7 cellular contexts compared by ENCODE assay signal in genomic region chr6:111804627-111805235, GRCh38.
DNase-seq lines count a peak whose midpoint lies in the region; ATAC-seq and TF ChIP-seq lines count a peak whose summit lies in the region.

No MANE protein-coding gene starts in this region.

- no peak overlapping the region for H3K9ac ChIP-seq in duodenal mucosa (ENCODE audit: low read depth in 1 of 2, low read length in 2 of 2)

- peak; percentile 14 to 33 (median 24) for DNase-seq in activated CD4-positive, CD25-positive, alpha-beta regulatory T cell (lab: John Stamatoyannopoulos, UW)
- DNase-seq in omental fat pad (ENCODE audit: low spot score) (no peak), SHP77 (lab: John Stamatoyannopoulos, UW) (no peak), NCI-H524 treated with DMSO at 0.1 percent for 48 hours (lab: John Stamatoyannopoulos, UW) (no peak)

- H3K27ac ChIP-seq in duodenal mucosa (ENCODE audit: low read depth, low read length), result peak overlapping the region; percentile 42

- H3K9me3 ChIP-seq in duodenal mucosa (ENCODE audit: control insufficient read depth in 1 of 2, low read length in 2 of 2), result no peaks in the 10 kb centered on the region

- no peak overlapping the region for H3K4me3 ChIP-seq in duodenal mucosa (ENCODE audit: low read depth in 1 of 2, low read length in 2 of 2)

- no peaks in the 10 kb centered on the region for H3K27me3 ChIP-seq in duodenal mucosa (ENCODE audit: control insufficient read depth in 1 of 2, insufficient read depth in 2 of 2, low read length in 2 of 2)

- no peaks in the 10 kb centered on the region for H3K36me3 ChIP-seq in duodenal mucosa (ENCODE audit: control insufficient read depth in 1 of 2, insufficient read depth in 2 of 2, low read length in 2 of 2)

- H3K4me1 ChIP-seq in duodenal mucosa (ENCODE audit: control insufficient read depth in 1 of 2, insufficient read depth in 2 of 2, low read length in 2 of 2), result peaks cover 17 to 34% of the 10 kb centered on the region in 2 donors

- ATAC-seq in GM18907 (IDR thresholded peaks at IDR 0.05; ENCODE audit: unreplicated experiment) (peak; percentile 67), HG03060 (IDR thresholded peaks at IDR 0.05; ENCODE audit: low read depth, unreplicated experiment) (peak; percentile 66), omental fat pad (ENCODE audit: low FRiP score) (peak; percentile 53)

- TF ChIP-seq CTCF in omental fat pad (IDR thresholded peaks at IDR 0.05), result no peak

Comparison
In these comparisons a context has a peak if more than half of its experiments do, and no peak if none do; other contexts are left out.
1. DNase-seq: peak in activated CD4-positive, CD25-positive, alpha-beta regulatory T cell (4 of 4); none in omental fat pad (single experiment), SHP77 (0 of 2) and NCI-H524 treated with DMSO at 0.1 percent for 48 hours (single experiment).
2. Peak in every context shown above with its lines, with median percentiles within 50 percentile points of each other: ATAC-seq.